In genomic region chr12:46382974-46383653, GRCh38 we compare ENCODE assay signal across 8 cellular contexts. TPM values are rescaled to one million over a fixed set of nuclear protein-coding genes. Genes with fewer than 3 reads are reported as not detected.
DNase-seq lines count a peak whose midpoint lies in the region; ATAC-seq and TF ChIP-seq lines count a peak whose summit lies in the region.

No MANE protein-coding gene starts in this region.

- H3K4me3 ChIP-seq in NB4 (ENCODE audit: low read depth, low read length) (peak overlapping the region; percentile 84), SK-N-MC (peak overlapping the region; percentile 94), thymus (ENCODE audit: low read length) (peak overlapping the region; percentile 54)

- TF ChIP-seq CTCF in GM10266 (IDR thresholded peaks at IDR 0.05; ENCODE audit: control insufficient read depth, insufficient read depth, low read depth, missing control alignments): peak; percentile 43
- TF ChIP-seq CTCF in NB4 (IDR thresholded peaks at IDR 0.05; ENCODE audit: low read depth, low read length): no peak
- TF ChIP-seq CTCF in glutamatergic neuron (IDR thresholded peaks at IDR 0.05; ENCODE audit: partially characterized antibody, unreplicated experiment): no peak
- peak; percentile 18 for TF ChIP-seq CTCF in osteocyte (IDR thresholded peaks at IDR 0.05)

- H3K9ac ChIP-seq in SK-N-MC (ENCODE audit: insufficient read length): peak overlapping the region; percentile 80

- H3K4me1 ChIP-seq in thymus (ENCODE audit: control insufficient read depth, insufficient read depth, low read length): peaks cover 14% of the 10 kb centered on the region

- H3K4me1 Mint-ChIP-seq in glutamatergic neuron (ENCODE audit: low read depth, unreplicated experiment): peaks cover 28% of the 10 kb centered on the region
- H3K4me1 Mint-ChIP-seq in osteocyte (ENCODE audit: unreplicated experiment): peaks cover 60% of the 10 kb centered on the region

- peaks cover 0 to 5% of the 10 kb centered on the region in 2 donors for H3K36me3 Mint-ChIP-seq in activated naive CD4-positive, alpha-beta T cell treated with anti-CD3 and anti-CD28 coated beads, Interleukin-2, amount 50 U/mL, for 72 hours
- H3K36me3 Mint-ChIP-seq in glutamatergic neuron (ENCODE audit: unreplicated experiment): no peaks in the 10 kb centered on the region
- H3K36me3 Mint-ChIP-seq in osteocyte (ENCODE audit: unreplicated experiment): peaks cover 2% of the 10 kb centered on the region

- peak; percentile 97 for TF ChIP-seq POLR2A in NB4 (IDR thresholded peaks at IDR 0.05; ENCODE audit: extremely low read depth, insufficient read length)

- peak overlapping the region; percentile 95 to 96 for H3K27ac Mint-ChIP-seq in activated naive CD4-positive, alpha-beta T cell treated with anti-CD3 and anti-CD28 coated beads, Interleukin-2, amount 50 U/mL, for 72 hours
- H3K27ac Mint-ChIP-seq in glutamatergic neuron (ENCODE audit: unreplicated experiment) (peak overlapping the region; percentile 91), osteocyte (ENCODE audit: unreplicated experiment) (peak overlapping the region; percentile 95)

- ATAC-seq in HG02588 (IDR thresholded peaks at IDR 0.05; ENCODE audit: unreplicated experiment): peak; percentile 72
- ATAC-seq in activated naive CD4-positive, alpha-beta T cell treated with anti-CD3 and anti-CD28 coated beads, Interleukin-2, amount 50 U/mL, for 72 hours: peak; percentile 87 to 90

- H3K9me3 ChIP-seq in SK-N-MC (ENCODE audit: low read depth, low read length) (no peaks in the 10 kb centered on the region), thymus (ENCODE audit: control insufficient read depth) (no peaks in the 10 kb centered on the region)

- H3K27me3 Mint-ChIP-seq in glutamatergic neuron (ENCODE audit: unreplicated experiment) (peaks cover 9% of the 10 kb centered on the region), osteocyte (ENCODE audit: unreplicated experiment) (no peaks in the 10 kb centered on the region)

- DNase-seq in GM10266 (ENCODE audit: extremely low spot score): peak; percentile 87
- peak; percentile 98 for DNase-seq in NB4 (ENCODE audit: low read depth)
- no peak for DNase-seq in SK-N-MC (ENCODE audit: low read depth, low spot score)
- peak; percentile 93 to 97 for DNase-seq in activated naive CD4-positive, alpha-beta T cell treated with anti-CD3 and anti-CD28 coated beads, Interleukin-2, amount 50 U/mL, for 72 hours (ENCODE audit: low spot score in 2 of 2)
- DNase-seq in glutamatergic neuron: peak; percentile 86
- DNase-seq in osteocyte (ENCODE audit: extremely low spot score, unreplicated experiment): peak; percentile 99

- peak overlapping the region; percentile 96 for H3K27ac ChIP-seq in SK-N-MC
- H3K27ac ChIP-seq in thymus (ENCODE audit: low read depth): peak overlapping the region; percentile 99

- H3K36me3 ChIP-seq in SK-N-MC (ENCODE audit: insufficient read depth, low read length) (no peaks in the 10 kb centered on the region), thymus (ENCODE audit: control insufficient read depth, insufficient read depth) (no peaks in the 10 kb centered on the region)

- WGBS in thymus: under 1% methylated on average over 74 of the region's 74 CpGs

- no peaks in the 10 kb centered on the region for H3K27me3 ChIP-seq in thymus (ENCODE audit: control insufficient read depth, insufficient read depth)

- H3K9me3 Mint-ChIP-seq in activated naive CD4-positive, alpha-beta T cell treated with anti-CD3 and anti-CD28 coated beads, Interleukin-2, amount 50 U/mL, for 72 hours: peaks cover 3 to 4% of the 10 kb centered on the region in 2 donors
- peaks cover 14% of the 10 kb centered on the region for H3K9me3 Mint-ChIP-seq in glutamatergic neuron (ENCODE audit: unreplicated experiment)
- no peaks in the 10 kb centered on the region for H3K9me3 Mint-ChIP-seq in osteocyte (ENCODE audit: unreplicated experiment)

- H3K4me3 Mint-ChIP-seq in glutamatergic neuron (ENCODE audit: unreplicated experiment) (peak overlapping the region; percentile 86), osteocyte (ENCODE audit: unreplicated experiment) (peak overlapping the region; percentile 78)

RNA-seq across cellular contexts. Expression of gene SLC38A2, which starts 10.5 kb away (rescaled TPM):
- total RNA-seq in activated naive CD4-positive, alpha-beta T cell treated with anti-CD3 and anti-CD28 coated beads, Interleukin-2, amount 50 U/mL, for 72 hours: 100 to 1,000 TPM; 249 to 315 TPM
- total RNA-seq in glutamatergic neuron (ENCODE audit: unreplicated experiment) (262 TPM), osteocyte (754 and 795 TPM in 2 replicates)
- 137 TPM for polyA plus RNA-seq in thymus

Comparison
In these comparisons a context has a peak if more than half of its experiments do, and no peak if none do; other contexts are left out.
1. CTCF ChIP-seq: peak in GM10266 (single experiment) and osteocyte (single experiment); none in NB4 (single experiment) and glutamatergic neuron (single experiment).
2. Peak in every context shown above with its lines, with median percentiles within 50 percentile points of each other: H3K4me3 ChIP-seq and H3K27ac Mint-ChIP-seq.